11 cellular contexts compared by ENCODE assay signal in the genomic region with DNA sequence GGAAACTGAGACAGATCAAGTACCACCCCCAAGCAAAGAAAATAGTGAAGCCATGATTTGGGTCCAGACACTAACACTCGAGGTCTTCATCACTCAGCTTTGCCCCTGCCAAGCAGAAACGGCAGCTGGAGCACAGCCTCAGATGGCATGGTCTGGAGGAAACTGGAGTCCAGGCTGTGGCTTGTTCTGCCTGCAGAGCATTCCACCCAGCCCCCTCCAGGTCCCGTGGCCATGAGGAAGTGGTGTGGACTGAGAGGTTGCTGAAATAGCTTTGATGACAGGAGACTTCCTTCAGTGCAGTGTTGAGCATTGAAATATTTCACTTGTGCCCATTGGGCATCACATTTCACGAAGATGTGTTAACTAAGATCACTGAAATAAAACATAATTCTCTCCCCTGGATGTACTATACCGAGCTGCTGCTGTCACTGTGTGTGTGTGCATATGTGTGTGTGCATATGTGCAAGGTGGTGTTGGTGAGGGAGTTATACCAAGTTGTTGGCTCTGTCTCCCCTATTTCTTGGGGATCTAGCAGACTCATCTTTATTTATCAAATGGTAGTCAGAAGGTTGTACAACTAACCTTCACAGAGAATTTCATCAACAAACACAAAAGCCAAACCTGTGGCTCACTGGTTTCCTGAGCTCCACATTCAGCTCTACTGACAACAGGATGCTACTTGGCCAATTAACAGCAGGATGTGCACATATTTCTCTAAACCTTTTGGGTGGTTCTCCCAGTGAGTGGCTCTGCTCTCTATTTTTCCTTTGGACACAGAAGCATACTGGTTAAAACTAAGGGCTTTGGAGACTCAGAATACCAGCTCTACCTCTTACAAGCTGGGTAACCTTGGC.
DNase-seq lines count a peak whose midpoint lies in the region; ATAC-seq and TF ChIP-seq lines count a peak whose summit lies in the region.
"Had no signal": no experiment of that assay in that cellular context is flagged by ENCODE, and none has a peak within 500 bp of the region (broad histone marks: within the 10 kb centered on the region; RNA-seq: fewer than 3 reads in every experiment).

No MANE protein-coding gene starts in this region.

- H3K9me3 Mint-ChIP-seq in activated naive CD8-positive, alpha-beta T cell treated with anti-CD3 and anti-CD28 coated beads, Interleukin-2, amount 10 ng/mL, durations not matched to agents 7 days and 5 days = peaks cover 17% of the 10 kb centered on the region
- H3K9me3 Mint-ChIP-seq in activated naive CD8-positive, alpha-beta T cell treated with anti-CD3 and anti-CD28 coated beads, Interleukin-2, amount 50 U/mL, for 24 hours = peaks cover 4% of the 10 kb centered on the region
- H3K9me3 Mint-ChIP-seq in activated CD8-positive, alpha-beta T cell treated with anti-CD3 and anti-CD28 coated beads, Interleukin-2, amount 10 ng/mL, durations not matched to agents 7 days and 5 days (ENCODE audit: insufficient read depth) = peaks cover 18% of the 10 kb centered on the region

- H3K27ac Mint-ChIP-seq in activated naive CD8-positive, alpha-beta T cell treated with anti-CD3 and anti-CD28 coated beads, Interleukin-2, amount 10 ng/mL, durations not matched to agents 7 days and 5 days = no peak overlapping the region
- no peak overlapping the region for H3K27ac Mint-ChIP-seq in activated naive CD8-positive, alpha-beta T cell treated with anti-CD3 and anti-CD28 coated beads, Interleukin-2, amount 50 U/mL, for 24 hours
- no peak overlapping the region for H3K27ac Mint-ChIP-seq in activated CD8-positive, alpha-beta T cell treated with anti-CD3 and anti-CD28 coated beads, Interleukin-2, amount 10 ng/mL, durations not matched to agents 7 days and 5 days

- intact Hi-C loops in upper lobe of right lung (cut with DNase I) = no loop called here

- no peak overlapping the region for H3K27ac ChIP-seq in lung (ENCODE audit: low read depth in 1 of 2, low read length in 1 of 2)
- H3K27ac ChIP-seq in upper lobe of right lung = no peak overlapping the region
- H3K27ac ChIP-seq in WERI-Rb-1 = no peak overlapping the region

- TF ChIP-seq CTCF in lung (IDR thresholded peaks at IDR 0.05; ENCODE audit: control extremely low read depth, extremely low read depth) (no peak), upper lobe of right lung (IDR thresholded peaks at IDR 0.05) (no peak), WERI-Rb-1 (IDR thresholded peaks at IDR 0.05; ENCODE audit: low read depth, low read length) (no peak)

- no peaks in the 10 kb centered on the region for H3K27me3 ChIP-seq in lung (ENCODE audit: control insufficient read depth, insufficient read depth)
- H3K27me3 ChIP-seq in upper lobe of right lung = no peaks in the 10 kb centered on the region
- H3K27me3 ChIP-seq in WERI-Rb-1 (ENCODE audit: insufficient read depth, low read depth, severe bottlenecking) = no peaks in the 10 kb centered on the region

- no peak overlapping the region for H3K4me3 Mint-ChIP-seq in activated naive CD8-positive, alpha-beta T cell treated with anti-CD3 and anti-CD28 coated beads, Interleukin-2, amount 10 ng/mL, durations not matched to agents 7 days and 5 days
- no peak overlapping the region for H3K4me3 Mint-ChIP-seq in activated naive CD8-positive, alpha-beta T cell treated with anti-CD3 and anti-CD28 coated beads, Interleukin-2, amount 50 U/mL, for 24 hours
- no peak overlapping the region for H3K4me3 Mint-ChIP-seq in activated CD8-positive, alpha-beta T cell treated with anti-CD3 and anti-CD28 coated beads, Interleukin-2, amount 10 ng/mL, durations not matched to agents 7 days and 5 days

- DNase-seq in activated naive CD8-positive, alpha-beta T cell treated with anti-CD3 and anti-CD28 coated beads, Interleukin-2, amount 10 ng/mL, durations not matched to agents 7 days and 5 days = peak; percentile 65
- DNase-seq in activated naive CD8-positive, alpha-beta T cell treated with anti-CD3 and anti-CD28 coated beads, Interleukin-2, amount 50 U/mL, for 24 hours = no peak
- peak; percentile 71 for DNase-seq in activated CD8-positive, alpha-beta T cell treated with anti-CD3 and anti-CD28 coated beads, Interleukin-2, amount 10 ng/mL, durations not matched to agents 7 days and 5 days
- DNase-seq in lung (ENCODE audit: low spot score) (peak; percentile 34), upper lobe of right lung (peak; percentile 80), WERI-Rb-1 (no peak), NCI-H748 (lab: John Stamatoyannopoulos, UW; ENCODE audit: unreplicated experiment) (no peak), NCI-H1092 (lab: John Stamatoyannopoulos, UW) (no peak)
- DNase-seq: activated CD8-positive, alpha-beta memory T cell treated with anti-CD3 and anti-CD28 coated beads, Interleukin-2, amount 50 U/mL, for 48 hours; foreskin fibroblast had no signal

- H3K36me3 ChIP-seq in lung (ENCODE audit: control insufficient read depth in 2 of 2, insufficient read depth in 2 of 2, low read length in 2 of 2) (no peaks in the 10 kb centered on the region), upper lobe of right lung (no peaks in the 10 kb centered on the region), WERI-Rb-1 (no peaks in the 10 kb centered on the region)

- H3K4me1 ChIP-seq in lung (ENCODE audit: control insufficient read depth in 2 of 2, insufficient read depth in 2 of 2, low read length in 2 of 2) (no peaks in the 10 kb centered on the region), upper lobe of right lung (no peaks in the 10 kb centered on the region)

- ATAC-seq in activated naive CD8-positive, alpha-beta T cell treated with anti-CD3 and anti-CD28 coated beads, Interleukin-2, amount 10 ng/mL, durations not matched to agents 7 days and 5 days (ENCODE audit: low read depth) = peak; percentile 93
- ATAC-seq in activated naive CD8-positive, alpha-beta T cell treated with anti-CD3 and anti-CD28 coated beads, Interleukin-2, amount 50 U/mL, for 24 hours = no peak
- ATAC-seq in activated CD8-positive, alpha-beta T cell treated with anti-CD3 and anti-CD28 coated beads, Interleukin-2, amount 10 ng/mL, durations not matched to agents 7 days and 5 days = peak; percentile 82
- peak; percentile 66 for ATAC-seq in lung (ENCODE audit: insufficient read depth, low FRiP score)
- peak; percentile 93 for ATAC-seq in upper lobe of right lung
- ATAC-seq: SK-N-SH treated with all-trans-retinoic acid at 6 μM for 48 hours had no signal

- H3K4me1 Mint-ChIP-seq in activated naive CD8-positive, alpha-beta T cell treated with anti-CD3 and anti-CD28 coated beads, Interleukin-2, amount 10 ng/mL, durations not matched to agents 7 days and 5 days = peaks cover 3% of the 10 kb centered on the region
- H3K4me1 Mint-ChIP-seq in activated naive CD8-positive, alpha-beta T cell treated with anti-CD3 and anti-CD28 coated beads, Interleukin-2, amount 50 U/mL, for 24 hours = no peaks in the 10 kb centered on the region
- peaks cover 4% of the 10 kb centered on the region for H3K4me1 Mint-ChIP-seq in activated CD8-positive, alpha-beta T cell treated with anti-CD3 and anti-CD28 coated beads, Interleukin-2, amount 10 ng/mL, durations not matched to agents 7 days and 5 days (ENCODE audit: low read depth)

- H3K4me3 ChIP-seq in lung = no peak overlapping the region
- no peak overlapping the region for H3K4me3 ChIP-seq in upper lobe of right lung
- no peak overlapping the region for H3K4me3 ChIP-seq in WERI-Rb-1 (ENCODE audit: low read depth, low read length)

- WGBS in lung, 2 donors = 15 to 35% methylated on average over 5 of the region's 5 CpGs

- peaks cover 14% of the 10 kb centered on the region for H3K36me3 Mint-ChIP-seq in activated naive CD8-positive, alpha-beta T cell treated with anti-CD3 and anti-CD28 coated beads, Interleukin-2, amount 10 ng/mL, durations not matched to agents 7 days and 5 days
- H3K36me3 Mint-ChIP-seq in activated naive CD8-positive, alpha-beta T cell treated with anti-CD3 and anti-CD28 coated beads, Interleukin-2, amount 50 U/mL, for 24 hours (ENCODE audit: low read depth) = no peaks in the 10 kb centered on the region
- peaks cover 21% of the 10 kb centered on the region for H3K36me3 Mint-ChIP-seq in activated CD8-positive, alpha-beta T cell treated with anti-CD3 and anti-CD28 coated beads, Interleukin-2, amount 10 ng/mL, durations not matched to agents 7 days and 5 days (ENCODE audit: low read depth)

- peaks cover 7% of the 10 kb centered on the region for H3K27me3 Mint-ChIP-seq in activated naive CD8-positive, alpha-beta T cell treated with anti-CD3 and anti-CD28 coated beads, Interleukin-2, amount 10 ng/mL, durations not matched to agents 7 days and 5 days
- peaks cover 3% of the 10 kb centered on the region for H3K27me3 Mint-ChIP-seq in activated naive CD8-positive, alpha-beta T cell treated with anti-CD3 and anti-CD28 coated beads, Interleukin-2, amount 50 U/mL, for 24 hours
- peaks cover 7% of the 10 kb centered on the region for H3K27me3 Mint-ChIP-seq in activated CD8-positive, alpha-beta T cell treated with anti-CD3 and anti-CD28 coated beads, Interleukin-2, amount 10 ng/mL, durations not matched to agents 7 days and 5 days (ENCODE audit: low read depth)

- POLR2A ChIA-PET in activated naive CD8-positive, alpha-beta T cell treated with anti-CD3 and anti-CD28 coated beads, Interleukin-2, amount 10 ng/mL, durations not matched to agents 7 days and 5 days (lab: Charles Lee) = interaction anchor here (0.6 to 1.8 kb wide), 7 partner anchors 12 to 66 kb away, joined by 3 to 14 read pairs (median 4); no protein-coding TSS in a partner anchor
- POLR2A ChIA-PET in activated CD8-positive, alpha-beta T cell treated with anti-CD3 and anti-CD28 coated beads, Interleukin-2, amount 10 ng/mL, durations not matched to agents 7 days and 5 days (lab: Charles Lee) = interaction anchor here (0.6 to 1.1 kb wide), 2 partner anchors 87 to 124 kb away, joined by 3 read pairs; no protein-coding TSS in a partner anchor

- CTCF ChIA-PET in activated CD8-positive, alpha-beta T cell treated with anti-CD3 and anti-CD28 coated beads, Interleukin-2, amount 10 ng/mL, durations not matched to agents 7 days and 5 days (lab: Charles Lee) = interaction anchor here (0.6 to 1.8 kb wide), 9 partner anchors 11 to 135 kb away, joined by 3 to 8 read pairs (median 3); no protein-coding TSS in a partner anchor

- H3K9me3 ChIP-seq in lung (ENCODE audit: control insufficient read depth in 2 of 2, insufficient read depth in 1 of 2, low read length in 1 of 2) = no peaks in the 10 kb centered on the region
- H3K9me3 ChIP-seq in upper lobe of right lung = no peaks in the 10 kb centered on the region
- H3K9me3 ChIP-seq in WERI-Rb-1 (ENCODE audit: severe bottlenecking) = no peaks in the 10 kb centered on the region

Comparison
In these comparisons a context has a peak if more than half of its experiments do, and no peak if none do; other contexts are left out.
1. DNase-seq: peak in activated naive CD8-positive, alpha-beta T cell treated with anti-CD3 and anti-CD28 coated beads, Interleukin-2, amount 10 ng/mL, durations not matched to agents 7 days and 5 days (single experiment), activated CD8-positive, alpha-beta T cell treated with anti-CD3 and anti-CD28 coated beads, Interleukin-2, amount 10 ng/mL, durations not matched to agents 7 days and 5 days (single experiment), lung (single experiment) and upper lobe of right lung (single experiment); none in activated naive CD8-positive, alpha-beta T cell treated with anti-CD3 and anti-CD28 coated beads, Interleukin-2, amount 50 U/mL, for 24 hours (single experiment), WERI-Rb-1 (single experiment), NCI-H748 (single experiment) and NCI-H1092 (single experiment).